Comparison of ENCODE assay signal across 17 cellular contexts in the genomic region with DNA sequence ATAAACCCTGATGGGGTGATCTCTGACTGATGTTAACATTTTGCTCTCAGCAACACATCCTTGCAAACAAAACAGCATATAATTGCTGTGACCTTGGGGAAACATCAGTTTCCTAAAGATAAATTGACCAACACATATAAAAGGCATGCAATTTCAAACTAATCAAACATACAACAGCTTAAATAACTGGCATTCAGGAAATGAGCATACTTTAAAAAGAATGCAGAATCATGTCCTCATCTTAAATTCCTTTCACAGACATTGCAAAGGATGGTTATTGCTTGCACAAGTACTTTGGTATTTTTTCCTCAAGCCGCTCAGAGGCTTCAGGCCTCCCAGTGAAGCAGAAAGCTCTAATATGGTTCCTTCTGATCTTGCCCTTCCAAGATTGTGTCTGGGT. TPM values are rescaled to one million over a fixed set of nuclear protein-coding genes. Genes with fewer than 3 reads are reported as not detected.
DNase-seq lines count a peak whose midpoint lies in the region; ATAC-seq and TF ChIP-seq lines count a peak whose summit lies in the region.
"Had no signal": no experiment of that assay in that cellular context is flagged by ENCODE, and none has a peak within 500 bp of the region (broad histone marks: within the 10 kb centered on the region; RNA-seq: fewer than 3 reads in every experiment).

No MANE protein-coding gene starts in this region.

- H3K27ac ChIP-seq in RWPE2 (ENCODE audit: poor library complexity, severe bottlenecking): peak overlapping the region; percentile 44
- H3K27ac ChIP-seq in trophoblast cell (ENCODE audit: low read depth, low read length): no peak overlapping the region
- H3K27ac ChIP-seq: gastroesophageal sphincter, tibial artery had no signal

- H2BK12ac ChIP-seq in trophoblast cell (ENCODE audit: low read length): no peak overlapping the region

- H3K4me1 ChIP-seq in RWPE2 (ENCODE audit: insufficient read depth, poor library complexity, severe bottlenecking) (peaks cover 15% of the 10 kb centered on the region), trophoblast cell (ENCODE audit: control insufficient read depth in 1 of 2, insufficient read depth in 2 of 2, low read length in 2 of 2) (peaks cover 2 to 3% of the 10 kb centered on the region in 2 experiments)
- H3K4me1 ChIP-seq: gastroesophageal sphincter, tibial artery had no signal

- H3K79me1 ChIP-seq in trophoblast cell (ENCODE audit: low read length): no peaks in the 10 kb centered on the region

- H3K9ac ChIP-seq in trophoblast cell (ENCODE audit: low read length): no peak overlapping the region

- H2BK5ac ChIP-seq in trophoblast cell (ENCODE audit: low read depth, low read length, poor library complexity): no peak overlapping the region

- H3K18ac ChIP-seq in trophoblast cell (ENCODE audit: low read length): no peak overlapping the region

- no peaks in the 10 kb centered on the region for H3K27me3 ChIP-seq in RWPE2 (ENCODE audit: insufficient read depth, poor library complexity, severe bottlenecking)
- no peaks in the 10 kb centered on the region for H3K27me3 ChIP-seq in trophoblast cell (ENCODE audit: insufficient read depth, low read length)
- H3K27me3 ChIP-seq in H7 (ENCODE audit: control insufficient read depth, insufficient read depth, low read length): peaks cover 1% of the 10 kb centered on the region; the same call in 1 of the 2 replicates
- H3K27me3 ChIP-seq: gastroesophageal sphincter, tibial artery had no signal

- no peak overlapping the region for H3K4ac ChIP-seq in trophoblast cell (ENCODE audit: low read depth, low read length)

- H3K36me3 ChIP-seq in RWPE2 (ENCODE audit: low read depth): no peaks in the 10 kb centered on the region
- no peaks in the 10 kb centered on the region for H3K36me3 ChIP-seq in trophoblast cell (ENCODE audit: control insufficient read depth in 1 of 2, insufficient read depth in 2 of 2, low read length in 2 of 2)
- H3K36me3 ChIP-seq in H7 (replicated peaks; ENCODE audit: control insufficient read depth, insufficient read depth, low read length): no peaks in the 10 kb centered on the region
- H3K36me3 ChIP-seq: gastroesophageal sphincter, tibial artery had no signal

- H3K79me2 ChIP-seq in trophoblast cell (ENCODE audit: control insufficient read depth, insufficient read depth, low read length, poor library complexity): no peaks in the 10 kb centered on the region

- DNase-seq in EL (peak; percentile 85), RWPE2 (ENCODE audit: low spot score) (no peak), fibroblast of gingiva (ENCODE audit: low read depth) (peak; percentile 20), trophoblast cell (peak; percentile 9 to 77), midbrain (lab: John Stamatoyannopoulos, UW) (no peak), NCI-H526 (lab: John Stamatoyannopoulos, UW) (no peak), COLO668 (lab: John Stamatoyannopoulos, UW; ENCODE audit: unreplicated experiment) (no peak), H7 (no peak)
- DNase-seq: activated CD4-positive, alpha-beta T cell treated with anti-CD3 and anti-CD28 coated beads, Interleukin-2, amount 50 U/mL, for 48 hours; anterior cingulate cortex; CD4-positive, CD25-positive, alpha-beta regulatory T cell; Karpas-422; NCI-H187 treated with DMSO at 0.1 percent for 48 hours; posterior cingulate gyrus; T1000; tibial artery had no signal

- H2AK5ac ChIP-seq in trophoblast cell (ENCODE audit: low read length): no peak overlapping the region

- no peak for TF ChIP-seq CTCF in RWPE2 (IDR thresholded peaks at IDR 0.05; ENCODE audit: poor library complexity, severe bottlenecking)

- peak; percentile 80 for ATAC-seq in RWPE2 (ENCODE audit: low read depth)
- ATAC-seq: gastroesophageal sphincter had no signal

- H3K9me3 ChIP-seq in RWPE2 (ENCODE audit: severe bottlenecking) (no peaks in the 10 kb centered on the region), trophoblast cell (ENCODE audit: insufficient read depth, low read depth, low read length) (no peaks in the 10 kb centered on the region)
- H3K9me3 ChIP-seq: gastroesophageal sphincter, tibial artery had no signal

- no peak overlapping the region for H4K8ac ChIP-seq in trophoblast cell (ENCODE audit: low read depth, low read length)

- no peak overlapping the region for H4K12ac ChIP-seq in trophoblast cell (ENCODE audit: low read depth, low read length)

- no peak overlapping the region for H2BK120ac ChIP-seq in trophoblast cell (ENCODE audit: insufficient read depth, low read length, poor library complexity)

- H3K14ac ChIP-seq in trophoblast cell (ENCODE audit: low read length): no peak overlapping the region

- H3K23ac ChIP-seq in trophoblast cell (ENCODE audit: low read length): no peak overlapping the region

- H2AFZ ChIP-seq in trophoblast cell (ENCODE audit: insufficient read depth, low read length, poor library complexity): no peak overlapping the region

- H3K4me2 ChIP-seq in trophoblast cell (ENCODE audit: low read length): no peak overlapping the region

- H4K91ac ChIP-seq in trophoblast cell (ENCODE audit: low read depth, low read length): no peak overlapping the region

- no peak overlapping the region for H3K4me3 ChIP-seq in RWPE2 (ENCODE audit: severe bottlenecking)
- H3K4me3 ChIP-seq in trophoblast cell (ENCODE audit: low read depth, low read length): no peak overlapping the region
- no peak overlapping the region for H3K4me3 ChIP-seq in H7 (ENCODE audit: insufficient read depth, low read depth, low read length)
- H3K4me3 ChIP-seq: gastroesophageal sphincter, tibial artery had no signal

- no CpG with 5 or more reads among the region's 1 CpG for WGBS in trophoblast cell (ENCODE audit: extremely low coverage, insufficient coverage, insufficient read length)

RNA-seq across cellular contexts. Expression of a gene that starts 53.4 kb away (rescaled TPM):
- polyA plus RNA-seq in trophoblast cell (2013): not detected in 2 replicates
- not detected in 2 replicates for total RNA-seq in H7 (2014; rRNA removed; shearing (Covaris generic))

Comparison
In these comparisons a context has a peak if more than half of its experiments do, and no peak if none do; other contexts are left out.
1. DNase-seq: peak in EL (single experiment), fibroblast of gingiva (single experiment) and trophoblast cell (2 of 2); none in RWPE2 (single experiment), midbrain (single experiment), NCI-H526 (0 of 2), COLO668 (single experiment) and H7 (single experiment).